In genomic region chr12:39620664-39621658, GRCh38 we compare ENCODE assay signal across 9 cellular contexts. TPM values are rescaled to one million over a fixed set of nuclear protein-coding genes. Genes with fewer than 3 reads are reported as not detected.
DNase-seq lines count a peak whose midpoint lies in the region; ATAC-seq, FAIRE-seq and TF ChIP-seq lines count a peak whose summit lies in the region.
"Had no signal": no experiment of that assay in that cellular context is flagged by ENCODE, and none has a peak within 500 bp of the region (broad histone marks: within the 10 kb centered on the region; RNA-seq: fewer than 3 reads in every experiment).

No MANE protein-coding gene starts in this region.

- H3K27me3 ChIP-seq in cardiac muscle cell (no peaks in the 10 kb centered on the region), spleen (replicated peaks in 1 of 7) (no peaks in the 10 kb centered on the region)
- H3K27me3 ChIP-seq: foreskin keratinocyte had no signal

- TF ChIP-seq CTCF in cardiac muscle cell (IDR thresholded peaks at IDR 0.05; ENCODE audit: low read depth, low read length) = no peak
- TF ChIP-seq CTCF in spleen (IDR thresholded peaks at IDR 0.05 in 8 of 11, conservative IDR thresholded peaks at IDR 0.05 in 3 of 11) = no peak
- TF ChIP-seq CTCF in omental fat pad (IDR thresholded peaks at IDR 0.05) = no peak

- WGBS in spleen, 5 donors = 57 to 69% (median 62%) methylated on average over 11 of the region's 11 CpGs

- H3K9me3 ChIP-seq in cardiac muscle cell (ENCODE audit: low read depth) (no peaks in the 10 kb centered on the region), spleen (no peaks in the 10 kb centered on the region)

- TF ChIP-seq POLR2A in spleen (IDR thresholded peaks at IDR 0.05) = no peak

- peak; percentile 6 for FAIRE-seq in frontal cortex (lab: Jason Lieb, UNC)

- H3K4me1 ChIP-seq in cardiac muscle cell (ENCODE audit: low read depth) (peaks cover 4% of the 10 kb centered on the region), spleen (peaks cover 0 to 51% (median 23%) of the 10 kb centered on the region in 6 donors)

- H3K36me3 ChIP-seq in cardiac muscle cell (no peaks in the 10 kb centered on the region), spleen (no peaks in the 10 kb centered on the region)

- intact Hi-C loops in left cardiac atrium (cut with DNase I) (no loop called here), spleen (cut with DNase I; ENCODE audit: low total_unique reads) (no loop called here)

- H3K4me3 ChIP-seq in cardiac muscle cell = peak overlapping the region; percentile 37
- H3K4me3 ChIP-seq in spleen = peak overlapping the region; percentile 40 to 71 (median 47)

- ATAC-seq in left cardiac atrium = no peak
- ATAC-seq in HG03378 (IDR thresholded peaks at IDR 0.05; ENCODE audit: unreplicated experiment) = peak; percentile 37
- ATAC-seq in omental fat pad (ENCODE audit: low FRiP score) = no peak

- peak in 1 of 2 donors; percentile 10 for DNase-seq in cardiac muscle cell (ENCODE audit: low read depth in 1 of 2, low spot score in 1 of 2)
- DNase-seq in left cardiac atrium = no peak
- DNase-seq in activated CD8-positive, alpha-beta memory T cell treated with anti-CD3 and anti-CD28 coated beads, Interleukin-2, amount 50 U/mL, for 4 hours = peak; percentile 22
- DNase-seq in frontal cortex (ENCODE audit: low spot score in 2 of 2) = no peak
- DNase-seq in spleen = peak; percentile 72
- no peak for DNase-seq in omental fat pad (ENCODE audit: low spot score)
- no peak for DNase-seq in NCI-H226

- peak overlapping the region; percentile 62 for H3K27ac ChIP-seq in cardiac muscle cell
- peak overlapping the region; percentile 67 to 90 (median 86) for H3K27ac ChIP-seq in spleen
- H3K27ac ChIP-seq: foreskin keratinocyte had no signal

RNA-seq across cellular contexts. Expression of gene ABCD2, which starts 1.4 kb away (rescaled TPM):
- total RNA-seq in cardiac muscle cell (0.14 and 0.15 TPM in 2 replicates), left cardiac atrium (10 to 100 TPM in 1 of 2 donors, 1 to 10 TPM in 1; 8.0 to 11.8 TPM), frontal cortex (18.3 TPM), spleen (1 to 10 TPM; 1.7 to 3.4 (median 2.6) TPM), omental fat pad (10 to 100 TPM; 11.0 to 19.7 (median 13.0) TPM)
- polyA plus RNA-seq in cardiac muscle cell (0.12 TPM in 1 of 2 replicates, not detected in the other), spleen (under 1 TPM; 0.38 to 0.44 (median 0.41) TPM)

Comparison
In these comparisons a context has a peak if more than half of its experiments do, and no peak if none do; other contexts are left out.
1. DNase-seq: peak in activated CD8-positive, alpha-beta memory T cell treated with anti-CD3 and anti-CD28 coated beads, Interleukin-2, amount 50 U/mL, for 4 hours (single experiment) and spleen (single experiment); none in left cardiac atrium (single experiment), frontal cortex (0 of 2), omental fat pad (single experiment) and NCI-H226 (single experiment).